In the genomic region with DNA sequence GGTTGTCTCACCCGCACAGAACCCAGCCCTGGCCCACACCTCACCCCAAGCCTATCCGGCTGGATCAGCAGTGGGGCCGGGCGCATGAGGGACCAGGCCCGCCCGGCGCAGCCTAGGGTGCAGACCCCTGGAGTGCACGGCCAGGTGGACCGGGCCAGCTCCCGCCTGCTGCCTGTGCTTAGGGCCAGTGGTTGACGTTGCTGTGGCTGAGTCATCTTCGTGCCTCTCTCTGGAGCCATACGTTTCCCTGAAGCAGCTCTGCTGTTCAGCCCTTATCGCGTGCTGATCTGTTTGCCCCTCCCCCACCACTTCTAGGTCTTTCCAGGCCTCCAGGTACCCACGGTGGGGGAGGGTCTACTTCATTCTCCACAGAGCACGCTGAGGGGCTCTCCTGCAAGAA, we compare ENCODE assay signal across 1 cellular context.
TF ChIP-seq lines count a peak whose summit lies in the region.

No MANE protein-coding gene starts in this region.

TF ChIP-seq in GM23338, 12 proteins besides CTCF, POLR2A, EP300 and RAD21:
- TF ChIP-seq, protein P1, sequence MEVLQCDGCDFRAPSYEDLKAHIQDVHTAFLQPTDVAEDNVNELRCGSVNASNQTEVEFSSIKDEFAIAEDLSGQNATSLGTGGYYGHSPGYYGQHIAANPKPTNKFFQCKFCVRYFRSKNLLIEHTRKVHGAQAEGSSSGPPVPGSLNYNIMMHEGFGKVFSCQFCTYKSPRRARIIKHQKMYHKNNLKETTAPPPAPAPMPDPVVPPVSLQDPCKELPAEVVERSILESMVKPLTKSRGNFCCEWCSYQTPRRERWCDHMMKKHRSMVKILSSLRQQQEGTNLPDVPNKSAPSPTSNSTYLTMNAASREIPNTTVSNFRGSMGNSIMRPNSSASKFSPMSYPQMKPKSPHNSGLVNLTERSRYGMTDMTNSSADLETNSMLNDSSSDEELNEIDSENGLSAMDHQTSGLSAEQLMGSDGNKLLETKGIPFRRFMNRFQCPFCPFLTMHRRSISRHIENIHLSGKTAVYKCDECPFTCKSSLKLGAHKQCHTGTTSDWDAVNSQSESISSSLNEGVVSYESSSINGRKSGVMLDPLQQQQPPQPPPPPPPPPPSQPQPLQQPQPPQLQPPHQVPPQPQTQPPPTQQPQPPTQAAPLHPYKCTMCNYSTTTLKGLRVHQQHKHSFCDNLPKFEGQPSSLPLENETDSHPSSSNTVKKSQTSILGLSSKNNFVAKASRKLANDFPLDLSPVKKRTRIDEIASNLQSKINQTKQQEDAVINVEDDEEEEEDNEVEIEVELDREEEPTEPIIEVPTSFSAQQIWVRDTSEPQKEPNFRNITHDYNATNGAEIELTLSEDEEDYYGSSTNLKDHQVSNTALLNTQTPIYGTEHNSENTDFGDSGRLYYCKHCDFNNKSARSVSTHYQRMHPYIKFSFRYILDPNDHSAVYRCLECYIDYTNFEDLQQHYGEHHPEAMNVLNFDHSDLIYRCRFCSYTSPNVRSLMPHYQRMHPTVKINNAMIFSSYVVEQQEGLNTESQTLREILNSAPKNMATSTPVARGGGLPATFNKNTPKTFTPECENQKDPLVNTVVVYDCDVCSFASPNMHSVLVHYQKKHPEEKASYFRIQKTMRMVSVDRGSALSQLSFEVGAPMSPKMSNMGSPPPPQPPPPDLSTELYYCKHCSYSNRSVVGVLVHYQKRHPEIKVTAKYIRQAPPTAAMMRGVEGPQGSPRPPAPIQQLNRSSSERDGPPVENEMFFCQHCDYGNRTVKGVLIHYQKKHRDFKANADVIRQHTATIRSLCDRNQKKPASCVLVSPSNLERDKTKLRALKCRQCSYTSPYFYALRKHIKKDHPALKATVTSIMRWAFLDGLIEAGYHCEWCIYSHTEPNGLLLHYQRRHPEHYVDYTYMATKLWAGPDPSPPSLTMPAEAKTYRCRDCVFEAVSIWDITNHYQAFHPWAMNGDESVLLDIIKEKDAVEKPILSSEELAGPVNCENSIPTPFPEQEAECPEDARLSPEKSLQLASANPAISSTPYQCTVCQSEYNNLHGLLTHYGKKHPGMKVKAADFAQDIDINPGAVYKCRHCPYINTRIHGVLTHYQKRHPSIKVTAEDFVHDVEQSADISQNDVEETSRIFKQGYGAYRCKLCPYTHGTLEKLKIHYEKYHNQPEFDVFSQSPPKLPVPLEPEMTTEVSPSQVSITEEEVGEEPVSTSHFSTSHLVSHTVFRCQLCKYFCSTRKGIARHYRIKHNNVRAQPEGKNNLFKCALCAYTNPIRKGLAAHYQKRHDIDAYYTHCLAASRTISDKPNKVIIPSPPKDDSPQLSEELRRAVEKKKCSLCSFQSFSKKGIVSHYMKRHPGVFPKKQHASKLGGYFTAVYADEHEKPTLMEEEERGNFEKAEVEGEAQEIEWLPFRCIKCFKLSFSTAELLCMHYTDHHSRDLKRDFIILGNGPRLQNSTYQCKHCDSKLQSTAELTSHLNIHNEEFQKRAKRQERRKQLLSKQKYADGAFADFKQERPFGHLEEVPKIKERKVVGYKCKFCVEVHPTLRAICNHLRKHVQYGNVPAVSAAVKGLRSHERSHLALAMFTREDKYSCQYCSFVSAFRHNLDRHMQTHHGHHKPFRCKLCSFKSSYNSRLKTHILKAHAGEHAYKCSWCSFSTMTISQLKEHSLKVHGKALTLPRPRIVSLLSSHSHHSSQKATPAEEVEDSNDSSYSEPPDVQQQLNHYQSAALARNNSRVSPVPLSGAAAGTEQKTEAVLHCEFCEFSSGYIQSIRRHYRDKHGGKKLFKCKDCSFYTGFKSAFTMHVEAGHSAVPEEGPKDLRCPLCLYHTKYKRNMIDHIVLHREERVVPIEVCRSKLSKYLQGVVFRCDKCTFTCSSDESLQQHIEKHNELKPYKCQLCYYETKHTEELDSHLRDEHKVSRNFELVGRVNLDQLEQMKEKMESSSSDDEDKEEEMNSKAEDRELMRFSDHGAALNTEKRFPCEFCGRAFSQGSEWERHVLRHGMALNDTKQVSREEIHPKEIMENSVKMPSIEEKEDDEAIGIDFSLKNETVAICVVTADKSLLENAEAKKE (CRISPR knock-in tag; IDR thresholded peaks at IDR 0.05), result no peak
- TF ChIP-seq EZH2 (IDR thresholded peaks at IDR 0.05; ENCODE audit: low read depth, unreplicated experiment) (no peak), EZH2phosphoT487 (IDR thresholded peaks at IDR 0.05; ENCODE audit: unreplicated experiment) (no peak), JUNB (IDR thresholded peaks at IDR 0.05; ENCODE audit: unreplicated experiment) (no peak), CREB1 (CRISPR knock-in tag; IDR thresholded peaks at IDR 0.05; ENCODE audit: low read depth) (no peak), STAT1 (IDR thresholded peaks at IDR 0.05; ENCODE audit: unreplicated experiment) (no peak), NANOG (IDR thresholded peaks at IDR 0.05; ENCODE audit: borderline replicate concordance) (no peak), ZNF114 (CRISPR knock-in tag; IDR thresholded peaks at IDR 0.05) (no peak), POLR2AphosphoS5 (IDR thresholded peaks at IDR 0.05; ENCODE audit: low read depth) (no peak), ZNF331 (CRISPR knock-in tag; IDR thresholded peaks at IDR 0.05; ENCODE audit: low read depth) (no peak)
- TF ChIP-seq, protein P2, sequence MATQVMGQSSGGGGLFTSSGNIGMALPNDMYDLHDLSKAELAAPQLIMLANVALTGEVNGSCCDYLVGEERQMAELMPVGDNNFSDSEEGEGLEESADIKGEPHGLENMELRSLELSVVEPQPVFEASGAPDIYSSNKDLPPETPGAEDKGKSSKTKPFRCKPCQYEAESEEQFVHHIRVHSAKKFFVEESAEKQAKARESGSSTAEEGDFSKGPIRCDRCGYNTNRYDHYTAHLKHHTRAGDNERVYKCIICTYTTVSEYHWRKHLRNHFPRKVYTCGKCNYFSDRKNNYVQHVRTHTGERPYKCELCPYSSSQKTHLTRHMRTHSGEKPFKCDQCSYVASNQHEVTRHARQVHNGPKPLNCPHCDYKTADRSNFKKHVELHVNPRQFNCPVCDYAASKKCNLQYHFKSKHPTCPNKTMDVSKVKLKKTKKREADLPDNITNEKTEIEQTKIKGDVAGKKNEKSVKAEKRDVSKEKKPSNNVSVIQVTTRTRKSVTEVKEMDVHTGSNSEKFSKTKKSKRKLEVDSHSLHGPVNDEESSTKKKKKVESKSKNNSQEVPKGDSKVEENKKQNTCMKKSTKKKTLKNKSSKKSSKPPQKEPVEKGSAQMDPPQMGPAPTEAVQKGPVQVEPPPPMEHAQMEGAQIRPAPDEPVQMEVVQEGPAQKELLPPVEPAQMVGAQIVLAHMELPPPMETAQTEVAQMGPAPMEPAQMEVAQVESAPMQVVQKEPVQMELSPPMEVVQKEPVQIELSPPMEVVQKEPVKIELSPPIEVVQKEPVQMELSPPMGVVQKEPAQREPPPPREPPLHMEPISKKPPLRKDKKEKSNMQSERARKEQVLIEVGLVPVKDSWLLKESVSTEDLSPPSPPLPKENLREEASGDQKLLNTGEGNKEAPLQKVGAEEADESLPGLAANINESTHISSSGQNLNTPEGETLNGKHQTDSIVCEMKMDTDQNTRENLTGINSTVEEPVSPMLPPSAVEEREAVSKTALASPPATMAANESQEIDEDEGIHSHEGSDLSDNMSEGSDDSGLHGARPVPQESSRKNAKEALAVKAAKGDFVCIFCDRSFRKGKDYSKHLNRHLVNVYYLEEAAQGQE (IDR thresholded peaks at IDR 0.05; ENCODE audit: unreplicated experiment), result no peak
TF ChIP-seq in GM23338: peak in this region for 0.
